In the genomic region with DNA sequence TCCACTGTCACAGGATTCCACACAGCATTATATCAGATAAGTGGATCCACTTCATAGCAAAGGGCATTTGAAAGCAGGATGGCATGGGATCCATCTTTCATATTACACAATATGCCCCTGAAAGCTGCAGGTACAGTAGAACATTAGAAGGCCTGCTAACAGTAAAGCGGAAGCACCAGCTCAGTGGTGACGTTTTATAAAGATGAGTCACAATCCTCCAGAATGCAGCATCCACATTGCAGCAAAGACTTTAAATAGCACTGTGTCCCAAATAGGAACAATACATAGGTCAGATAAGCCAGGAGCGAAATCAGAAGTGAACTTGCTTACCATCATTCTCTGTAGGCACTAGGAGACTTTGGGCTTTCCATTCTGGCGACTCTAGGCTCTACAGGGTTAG, we compare ENCODE assay signal across 19 cellular contexts.
"Had no signal": no experiment of that assay in that cellular context is flagged by ENCODE, and none has a peak within 500 bp of the region (broad histone marks: within the 10 kb centered on the region; RNA-seq: fewer than 3 reads in every experiment).

No MANE protein-coding gene starts in this region.

- H3K4me1 ChIP-seq: foreskin keratinocyte, lower lobe of right lung, spleen, upper lobe of left lung had no signal

- H3K27me3 ChIP-seq: foreskin keratinocyte, ovary, spleen, upper lobe of left lung had no signal

- H3K4me3 ChIP-seq: lower lobe of right lung, ovary, spleen, upper lobe of left lung had no signal

- DNase-seq: activated CD4-positive, alpha-beta T cell treated with anti-CD3 and anti-CD28 coated beads for 4 hours; activated CD8-positive, alpha-beta T cell treated with anti-CD3 and anti-CD28 coated beads for 36 hours; activated effector memory CD4-positive, alpha-beta T cell treated with anti-CD3 and anti-CD28 coated beads, Interleukin-2, amount 50 U/mL, for 16 hours; activated T-cell treated with anti-CD3 and anti-CD28 coated beads, Interleukin-2, amount 50 U/mL, for 48 hours; effector CD8-positive, alpha-beta T cell; foreskin keratinocyte; left colon; lower lobe of right lung; naive thymus-derived CD4-positive, alpha-beta T cell; ovary; spleen; stimulated activated naive CD8-positive, alpha-beta T cell treated with anti-CD3 and anti-CD28 coated beads, Interleukin-15, amount 100 ng/mL, for 72 hours; T-helper 17 cell; upper lobe of left lung had no signal

- H3K36me3 Mint-ChIP-seq: activated naive CD4-positive, alpha-beta T cell treated with anti-CD3 and anti-CD28 coated beads, Interleukin-2, amount 50 U/mL, for 72 hours; brain; naive thymus-derived CD4-positive, alpha-beta T cell; WTC11 had no signal

- H3K4me1 Mint-ChIP-seq: brain; central memory CD8-positive, alpha-beta T cell; naive thymus-derived CD4-positive, alpha-beta T cell; stimulated activated naive CD8-positive, alpha-beta T cell treated with anti-CD3 and anti-CD28 coated beads, Interleukin-15, amount 100 ng/mL, for 72 hours; T-helper 17 cell; WTC11 had no signal

- ATAC-seq: activated CD8-positive, alpha-beta T cell treated with anti-CD3 and anti-CD28 coated beads for 36 hours; activated naive CD4-positive, alpha-beta T cell treated with anti-CD3 and anti-CD28 coated beads, Interleukin-2, amount 50 U/mL, for 72 hours; foreskin keratinocyte; left colon; lower lobe of right lung; naive thymus-derived CD4-positive, alpha-beta T cell; sciatic nerve; stimulated activated naive CD8-positive, alpha-beta T cell treated with anti-CD3 and anti-CD28 coated beads, Interleukin-15, amount 100 ng/mL, for 72 hours; T-helper 17 cell; WTC11 had no signal

- H3K27ac Mint-ChIP-seq: activated CD8-positive, alpha-beta T cell treated with anti-CD3 and anti-CD28 coated beads for 36 hours; activated naive CD4-positive, alpha-beta T cell treated with anti-CD3 and anti-CD28 coated beads, Interleukin-2, amount 50 U/mL, for 72 hours; brain; naive thymus-derived CD4-positive, alpha-beta T cell; stimulated activated naive CD8-positive, alpha-beta T cell treated with anti-CD3 and anti-CD28 coated beads, Interleukin-15, amount 100 ng/mL, for 72 hours; T-helper 17 cell; WTC11 had no signal

- H3K9me3 ChIP-seq: lower lobe of right lung, ovary, upper lobe of left lung had no signal

- H3K27ac ChIP-seq: foreskin keratinocyte, lower lobe of right lung, ovary, spleen, upper lobe of left lung had no signal

- H3K9me3 Mint-ChIP-seq: WTC11 had no signal

- H3K36me3 ChIP-seq: lower lobe of right lung, ovary, spleen, upper lobe of left lung had no signal

- H3K4me3 Mint-ChIP-seq: activated CD8-positive, alpha-beta T cell treated with anti-CD3 and anti-CD28 coated beads for 36 hours; brain; central memory CD8-positive, alpha-beta T cell; naive thymus-derived CD4-positive, alpha-beta T cell; stimulated activated naive CD8-positive, alpha-beta T cell treated with anti-CD3 and anti-CD28 coated beads, Interleukin-15, amount 100 ng/mL, for 72 hours; T-helper 17 cell; WTC11 had no signal

- H3K27me3 Mint-ChIP-seq: activated CD8-positive, alpha-beta T cell treated with anti-CD3 and anti-CD28 coated beads for 36 hours; brain; central memory CD8-positive, alpha-beta T cell; naive thymus-derived CD4-positive, alpha-beta T cell; stimulated activated naive CD8-positive, alpha-beta T cell treated with anti-CD3 and anti-CD28 coated beads, Interleukin-15, amount 100 ng/mL, for 72 hours; T-helper 17 cell had no signal
